8 cellular contexts compared by ENCODE assay signal in the genomic region with DNA sequence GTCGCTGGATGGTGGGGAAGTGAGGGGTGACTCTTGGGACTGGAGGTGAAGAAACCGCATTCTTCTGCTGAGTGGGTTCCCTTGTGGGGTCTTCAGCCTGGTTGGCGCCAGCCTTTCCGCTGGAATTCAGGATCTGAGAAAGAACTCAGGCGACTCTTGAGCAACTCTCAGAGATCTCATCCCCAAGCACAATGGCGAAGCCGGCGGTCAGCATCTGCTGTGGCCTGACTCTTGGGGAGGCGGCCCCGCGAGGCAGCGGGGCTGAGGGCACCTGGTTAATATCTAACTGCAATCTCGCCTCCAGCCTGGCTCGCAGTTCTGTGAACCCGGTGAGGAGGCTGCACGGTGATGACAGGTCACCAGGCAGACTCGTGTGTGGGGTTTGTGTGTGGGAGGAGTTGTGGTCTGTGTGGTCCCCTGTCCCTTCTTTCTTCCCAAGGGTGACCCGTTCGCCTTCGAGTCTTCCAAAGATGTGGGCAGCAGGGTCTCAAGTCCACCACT. TPM values are rescaled to one million over a fixed set of nuclear protein-coding genes. Genes with fewer than 3 reads are reported as not detected.
DNase-seq lines count a peak whose midpoint lies in the region; TF ChIP-seq lines count a peak whose summit lies in the region.

No MANE protein-coding gene starts in this region.

- peak overlapping the region; percentile 95 for H3K27ac Mint-ChIP-seq in activated CD4-positive, alpha-beta T cell treated with anti-CD3 and anti-CD28 coated beads, Interleukin-2, amount 10 ng/mL, durations not matched to agents 7 days and 5 days

- POLR2A ChIA-PET in activated CD4-positive, alpha-beta T cell treated with anti-CD3 and anti-CD28 coated beads, Interleukin-2, amount 10 ng/mL, durations not matched to agents 7 days and 5 days (lab: Charles Lee) = no interaction called here

- peaks cover 6% of the 10 kb centered on the region for H3K27me3 Mint-ChIP-seq in activated CD4-positive, alpha-beta T cell treated with anti-CD3 and anti-CD28 coated beads, Interleukin-2, amount 10 ng/mL, durations not matched to agents 7 days and 5 days

- H3K36me3 ChIP-seq in testis (ENCODE audit: low read depth, missing control alignments) = no peaks in the 10 kb centered on the region

- TF ChIP-seq POLR2A in GM18526 (IDR thresholded peaks at IDR 0.05; ENCODE audit: extremely low read depth, insufficient read length) (peak; percentile 25), testis (IDR thresholded peaks at IDR 0.05) (no peak)

- TF ChIP-seq CTCF in HL-60 (IDR thresholded peaks at IDR 0.05; ENCODE audit: insufficient read depth, low read length) (no peak), testis (IDR thresholded peaks at IDR 0.05) (no peak)

- H3K9me3 ChIP-seq in testis = no peaks in the 10 kb centered on the region

- H3K4me3 ChIP-seq in HL-60 (replicated peaks; ENCODE audit: insufficient read depth, low read length) = no peak overlapping the region
- peak overlapping the region; percentile 79 to 81 for H3K4me3 ChIP-seq in testis

- peaks cover 50% of the 10 kb centered on the region for H3K9me3 Mint-ChIP-seq in activated CD4-positive, alpha-beta T cell treated with anti-CD3 and anti-CD28 coated beads, Interleukin-2, amount 10 ng/mL, durations not matched to agents 7 days and 5 days

- H3K27ac ChIP-seq in HL-60 (replicated peaks) (peak overlapping the region; percentile 78), epithelial cell of prostate (peak overlapping the region; percentile 86), testis (peak overlapping the region; percentile 87 to 92)

- H3K27me3 ChIP-seq in HL-60 (ENCODE audit: insufficient read depth, poor library complexity, severe bottlenecking) (no peaks in the 10 kb centered on the region), testis (no peaks in the 10 kb centered on the region)

- peaks cover 34% of the 10 kb centered on the region for H3K36me3 Mint-ChIP-seq in activated CD4-positive, alpha-beta T cell treated with anti-CD3 and anti-CD28 coated beads, Interleukin-2, amount 10 ng/mL, durations not matched to agents 7 days and 5 days (ENCODE audit: low read depth)

- CTCF ChIA-PET in activated CD4-positive, alpha-beta T cell treated with anti-CD3 and anti-CD28 coated beads, Interleukin-2, amount 10 ng/mL, durations not matched to agents 7 days and 5 days (lab: Charles Lee) = no interaction called here

- peak; percentile 28 for DNase-seq in AG08395 (ENCODE audit: low spot score)
- peak in 1 of 2 experiments; percentile 22 for DNase-seq in HL-60 (ENCODE audit: low read depth in 1 of 2, low spot score in 1 of 2)
- peak; percentile 23 for DNase-seq in activated CD4-positive, alpha-beta T cell treated with anti-CD3 and anti-CD28 coated beads, Interleukin-2, amount 10 ng/mL, durations not matched to agents 7 days and 5 days
- DNase-seq in epithelial cell of prostate (ENCODE audit: low read depth, low spot score) = no peak
- DNase-seq in mucosa of gallbladder (ENCODE audit: low spot score) = peak; percentile 65
- DNase-seq in testis = peak; percentile 32
- no peak for DNase-seq in cerebellar nuclear complex (lab: John Stamatoyannopoulos, UW)

- intact Hi-C loops in testis (cut with DNase I; ENCODE audit: low total_unique reads) = no loop called here

- H3K4me3 Mint-ChIP-seq in activated CD4-positive, alpha-beta T cell treated with anti-CD3 and anti-CD28 coated beads, Interleukin-2, amount 10 ng/mL, durations not matched to agents 7 days and 5 days = peak overlapping the region; percentile 98

- WGBS in testis, 2 donors = 1 to 2% methylated on average over 13 to 20 of the region's 20 CpGs

- H3K4me1 Mint-ChIP-seq in activated CD4-positive, alpha-beta T cell treated with anti-CD3 and anti-CD28 coated beads, Interleukin-2, amount 10 ng/mL, durations not matched to agents 7 days and 5 days = peaks cover 25% of the 10 kb centered on the region

- H3K4me1 ChIP-seq in testis = peaks cover 12% of the 10 kb centered on the region

RNA-seq across cellular contexts. Expression of gene ZNF441, which starts 0.9 kb away (rescaled TPM):
- total RNA-seq in activated CD4-positive, alpha-beta T cell treated with anti-CD3 and anti-CD28 coated beads, Interleukin-2, amount 10 ng/mL, durations not matched to agents 7 days and 5 days = 1 to 10 TPM; 7.3 to 8.2 TPM
- total RNA-seq in mucosa of gallbladder = 6.6 TPM
- 10 to 100 TPM; 11.6 to 13.8 TPM for total RNA-seq in testis
- polyA plus RNA-seq in testis (ENCODE audit: insufficient read depth, low read depth, low replicate concordance) = 2.4 TPM

RNA-seq across cellular contexts. Expression of gene ZNF823, which starts 28.9 kb away (rescaled TPM):
- 1 to 10 TPM; 6.7 to 7.4 TPM for total RNA-seq in activated CD4-positive, alpha-beta T cell treated with anti-CD3 and anti-CD28 coated beads, Interleukin-2, amount 10 ng/mL, durations not matched to agents 7 days and 5 days
- 8.7 TPM for total RNA-seq in mucosa of gallbladder
- 1 to 10 TPM; 2.1 to 5.2 TPM for total RNA-seq in testis
- polyA plus RNA-seq in testis (ENCODE audit: insufficient read depth, low read depth, low replicate concordance) = 1.6 TPM

RNA-seq across cellular contexts. Expression of gene ZNF491, which starts 30.6 kb away (rescaled TPM):
- total RNA-seq in activated CD4-positive, alpha-beta T cell treated with anti-CD3 and anti-CD28 coated beads, Interleukin-2, amount 10 ng/mL, durations not matched to agents 7 days and 5 days = 1 to 10 TPM; 1.1 to 1.4 TPM
- total RNA-seq in mucosa of gallbladder (3.9 TPM), testis (1 to 10 TPM in 1 of 2 donors, under 1 TPM in 1; 0.62 to 2.6 TPM)
- polyA plus RNA-seq in testis (ENCODE audit: insufficient read depth, low read depth, low replicate concordance) = 1.2 TPM

RNA-seq across cellular contexts. Expression of gene ZNF440, which starts 46.4 kb away (rescaled TPM):
- 10 to 100 TPM; 13.6 to 16.3 TPM for total RNA-seq in activated CD4-positive, alpha-beta T cell treated with anti-CD3 and anti-CD28 coated beads, Interleukin-2, amount 10 ng/mL, durations not matched to agents 7 days and 5 days
- 14.1 TPM for total RNA-seq in mucosa of gallbladder
- 10 to 100 TPM; 14.1 to 16.7 TPM for total RNA-seq in testis
- 11.3 TPM for polyA plus RNA-seq in testis (ENCODE audit: insufficient read depth, low read depth, low replicate concordance)

Comparison
In these comparisons a context has a peak if more than half of its experiments do, and no peak if none do; other contexts are left out.
1. DNase-seq: peak in AG08395 (single experiment), activated CD4-positive, alpha-beta T cell treated with anti-CD3 and anti-CD28 coated beads, Interleukin-2, amount 10 ng/mL, durations not matched to agents 7 days and 5 days (single experiment), mucosa of gallbladder (single experiment) and testis (single experiment); none in epithelial cell of prostate (single experiment) and cerebellar nuclear complex (0 of 2).
2. Peak in every context shown above with its lines, with median percentiles within 50 percentile points of each other: H3K27ac ChIP-seq.